In genomic region chr10:554182-554848, GRCh38 we compare ENCODE assay signal across 28 cellular contexts.
A peak's percentile ranks its signal among the peaks of the same experiment; 100 is the strongest.
DNase-seq lines count a peak whose midpoint lies in the region; ATAC-seq, FAIRE-seq and TF ChIP-seq lines count a peak whose summit lies in the region.
"Had no signal": no experiment of that assay in that cellular context is flagged by ENCODE, and none has a peak within 500 bp of the region (broad histone marks: within the 10 kb centered on the region; RNA-seq: fewer than 3 reads in every experiment).

No MANE protein-coding gene starts in this region.

- no peaks in the 10 kb centered on the region for H3K27me3 Mint-ChIP-seq in chondrocyte (ENCODE audit: low read depth)

- H3K4ac ChIP-seq in mesenchymal stem cell (ENCODE audit: low read depth in 1 of 2, low read length in 2 of 2), result no peak overlapping the region

- H3K4me3 ChIP-seq in choroid plexus epithelial cell (ENCODE audit: low read depth, low read length) (no peak overlapping the region), mesenchymal stem cell (ENCODE audit: insufficient read depth in 1 of 2, low read depth in 1 of 2, low read length in 2 of 2) (no peak overlapping the region)
- H3K4me3 ChIP-seq: left lung, mucosa of descending colon, suprapubic skin had no signal

- H3K9me3 Mint-ChIP-seq in chondrocyte (ENCODE audit: low read depth), result no peaks in the 10 kb centered on the region
- H3K9me3 Mint-ChIP-seq: immature natural killer cell; stimulated activated effector memory CD8-positive, alpha-beta T cell treated with anti-CD3 and anti-CD28 coated beads, Interleukin-12 subunit alpha, Interleukin-12 subunit beta, amount 100 ng/mL, for 72 hours; WTC11 had no signal

- H3K4me1 ChIP-seq in mesenchymal stem cell (ENCODE audit: control insufficient read depth, insufficient read depth, low read depth, low read length), result peaks cover 29% of the 10 kb centered on the region
- H3K4me1 ChIP-seq: foreskin keratinocyte, left lung, suprapubic skin had no signal

- no peak overlapping the region for H3K23ac ChIP-seq in mesenchymal stem cell (ENCODE audit: low read length in 2 of 2)

- H2BK15ac ChIP-seq in mesenchymal stem cell (ENCODE audit: low read depth, poor library complexity, severe bottlenecking), result no peak overlapping the region

- no peak overlapping the region for H3K9ac ChIP-seq in mesenchymal stem cell (ENCODE audit: low read length)

- FAIRE-seq in HTR-8/SVneo (lab: Jason Lieb, UNC), result peak; percentile 51
- FAIRE-seq: endometrium, urothelium cell line had no signal

- no peak overlapping the region for H4K91ac ChIP-seq in mesenchymal stem cell (ENCODE audit: low read length)

- 94% methylated on average over 8 of the region's 8 CpGs for whole genome bisulfite sequencing in mesenchymal stem cell

- no peak overlapping the region for H3K14ac ChIP-seq in mesenchymal stem cell (ENCODE audit: low read length in 2 of 2)

- no peak overlapping the region for H3K4me3 Mint-ChIP-seq in chondrocyte (ENCODE audit: unreplicated experiment)
- H3K4me3 Mint-ChIP-seq: immature natural killer cell; stimulated activated effector memory CD8-positive, alpha-beta T cell treated with anti-CD3 and anti-CD28 coated beads, Interleukin-12 subunit alpha, Interleukin-12 subunit beta, amount 100 ng/mL, for 72 hours; WTC11 had no signal

- no peak overlapping the region for H3K27ac Mint-ChIP-seq in chondrocyte (ENCODE audit: unreplicated experiment)
- H3K27ac Mint-ChIP-seq: immature natural killer cell; stimulated activated effector memory CD8-positive, alpha-beta T cell treated with anti-CD3 and anti-CD28 coated beads, Interleukin-12 subunit alpha, Interleukin-12 subunit beta, amount 100 ng/mL, for 72 hours; WTC11 had no signal

- peaks cover 44% of the 10 kb centered on the region for H3K79me1 ChIP-seq in mesenchymal stem cell (replicated peaks; ENCODE audit: low read length, poor library complexity, severe bottlenecking)

- no peaks in the 10 kb centered on the region for H3K36me3 Mint-ChIP-seq in chondrocyte (ENCODE audit: low read depth)
- H3K36me3 Mint-ChIP-seq: immature natural killer cell; stimulated activated effector memory CD8-positive, alpha-beta T cell treated with anti-CD3 and anti-CD28 coated beads, Interleukin-12 subunit alpha, Interleukin-12 subunit beta, amount 100 ng/mL, for 72 hours; WTC11 had no signal

- TF ChIP-seq CTCF in C4-2B (conservative IDR thresholded peaks at IDR 0.05) (no peak), choroid plexus epithelial cell (conservative IDR thresholded peaks at IDR 0.05; ENCODE audit: low read depth, low read length) (no peak), chondrocyte (IDR thresholded peaks at IDR 0.05) (no peak)

- ATAC-seq in GM19397 (IDR thresholded peaks at IDR 0.05; ENCODE audit: unreplicated experiment), result no peak
- ATAC-seq: foreskin keratinocyte; mucosa of descending colon; stimulated activated effector memory CD8-positive, alpha-beta T cell treated with anti-CD3 and anti-CD28 coated beads, Interleukin-12 subunit alpha, Interleukin-12 subunit beta, amount 100 ng/mL, for 72 hours; WTC11 had no signal

- H3K27ac ChIP-seq in C4-2B, result peak overlapping the region; percentile 43
- no peak overlapping the region for H3K27ac ChIP-seq in mesenchymal stem cell (ENCODE audit: low read length, poor library complexity, severe bottlenecking)
- H3K27ac ChIP-seq: brain microvascular endothelial cell, foreskin keratinocyte, left lung, suprapubic skin had no signal

- no peak overlapping the region for H4K8ac ChIP-seq in mesenchymal stem cell (ENCODE audit: low read length)

- no peak overlapping the region for H2BK12ac ChIP-seq in mesenchymal stem cell (ENCODE audit: low read length in 2 of 2)

- no peak overlapping the region for H2BK5ac ChIP-seq in mesenchymal stem cell (ENCODE audit: low read depth, low read length, poor library complexity, severe bottlenecking)

- H3K36me3 ChIP-seq in mesenchymal stem cell (ENCODE audit: control insufficient read depth in 1 of 2, insufficient read depth in 2 of 2, low read depth in 1 of 2, low read length in 2 of 2), result peaks cover 0 to 7% of the 10 kb centered on the region in 2 experiments
- H3K36me3 ChIP-seq: brain microvascular endothelial cell, left lung, suprapubic skin had no signal

- H3K9me3 ChIP-seq in mesenchymal stem cell (ENCODE audit: control insufficient read depth, low read length), result no peaks in the 10 kb centered on the region
- H3K9me3 ChIP-seq: left lung, mucosa of descending colon, suprapubic skin had no signal

- no peaks in the 10 kb centered on the region for H3K27me3 ChIP-seq in mesenchymal stem cell (ENCODE audit: control insufficient read depth in 1 of 2, insufficient read depth in 1 of 2, low read length in 2 of 2)
- H3K27me3 ChIP-seq: brain microvascular endothelial cell, foreskin keratinocyte, left lung, suprapubic skin had no signal

- H2AFZ ChIP-seq in mesenchymal stem cell (ENCODE audit: low read depth, low read length), result no peak overlapping the region

- no peak overlapping the region for H3K4me2 ChIP-seq in mesenchymal stem cell (ENCODE audit: low read length, poor library complexity, severe bottlenecking)

- H2AK5ac ChIP-seq in mesenchymal stem cell (ENCODE audit: low read length, severe bottlenecking), result no peak overlapping the region

- H3K4me1 Mint-ChIP-seq in chondrocyte (ENCODE audit: low read depth), result peaks cover 21% of the 10 kb centered on the region
- H3K4me1 Mint-ChIP-seq: immature natural killer cell had no signal

- DNase-seq in HTR-8/SVneo (ENCODE audit: insufficient read length, low spot score) (no peak), choroid plexus epithelial cell (ENCODE audit: low read depth) (peak; percentile 52), iris pigment epithelial cell (ENCODE audit: low read depth) (peak; percentile 68), SIG-M5 treated with dmso at 0.1 percent for 504 hours (lab: John Stamatoyannopoulos, UW; ENCODE audit: unreplicated experiment) (no peak), mesenchymal stem cell (no peak), chondrocyte (ENCODE audit: low spot score) (no peak)
- DNase-seq: activated effector memory CD4-positive, alpha-beta T cell treated with Interleukin-2 at 50 U/mL for 16 hours; brain microvascular endothelial cell; cortex of kidney; GF-D8; immature natural killer cell; left lung; MM.1S; mucosa of descending colon; NCI-H1436; NCI-H524; posterior cingulate gyrus; RPMI8226; stimulated activated CD4-positive, alpha-beta T cell treated with anti-CD3 and anti-CD28 coated beads, Interleukin-2, amount 100 ng/mL, for 24 hours; T-helper 9 cell had no signal

- no peak overlapping the region for H3K18ac ChIP-seq in mesenchymal stem cell (ENCODE audit: low read depth in 1 of 2, low read length in 2 of 2)

- no peak overlapping the region for H2BK120ac ChIP-seq in mesenchymal stem cell (ENCODE audit: low read depth, low read length)

Comparison
In these comparisons a context has a peak if more than half of its experiments do, and no peak if none do; other contexts are left out.
1. DNase-seq: peak in choroid plexus epithelial cell (single experiment) and iris pigment epithelial cell (single experiment); none in HTR-8/SVneo (single experiment), SIG-M5 treated with dmso at 0.1 percent for 504 hours (single experiment), mesenchymal stem cell (single experiment) and chondrocyte (single experiment).